In genomic region chr4:184276346-184276745, GRCh38 we compare ENCODE assay signal across 3 cellular contexts. TPM values are rescaled to one million over a fixed set of nuclear protein-coding genes. Genes with fewer than 3 reads are reported as not detected.
"Had no signal": no experiment of that assay in that cellular context is flagged by ENCODE, and none has a peak within 500 bp of the region (broad histone marks: within the 10 kb centered on the region; RNA-seq: fewer than 3 reads in every experiment).

No MANE protein-coding gene starts in this region.

RNA-seq across cellular contexts. Expression of gene ENPP6, which starts 58.7 kb away (rescaled TPM):
- total RNA-seq: mononuclear cell, osteocyte, suprapubic skin had no signal
